ENCODE assay signal across 31 cellular contexts in the genomic region with DNA sequence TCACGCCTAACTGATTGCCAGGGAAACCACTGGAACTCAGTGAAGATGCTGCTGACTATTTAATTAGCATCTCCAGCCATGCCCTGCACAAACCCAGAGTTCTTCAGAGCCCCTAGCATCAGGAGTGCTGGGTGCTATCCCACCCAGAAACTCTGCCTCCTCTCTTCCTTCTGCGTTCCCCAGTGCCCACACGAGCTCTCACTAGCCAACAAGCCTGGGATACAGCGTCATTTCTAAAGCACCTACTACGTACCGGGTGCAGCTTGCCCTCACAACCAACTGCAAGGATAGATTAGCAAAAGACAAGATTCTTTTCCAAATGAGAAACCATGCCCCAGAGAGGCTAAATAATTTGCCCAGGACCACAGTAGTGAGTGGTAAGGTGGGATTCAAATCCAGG.
DNase-seq lines count a peak whose midpoint lies in the region; ATAC-seq, FAIRE-seq and TF ChIP-seq lines count a peak whose summit lies in the region.
"Had no signal": no experiment of that assay in that cellular context is flagged by ENCODE, and none has a peak within 500 bp of the region (broad histone marks: within the 10 kb centered on the region; RNA-seq: fewer than 3 reads in every experiment).

No MANE protein-coding gene starts in this region.

- no peak overlapping the region for H2BK12ac ChIP-seq in H1 (ENCODE audit: low read depth, low read length)

- WGBS in H1 (ENCODE audit: extremely low coverage in 1 of 2, insufficient coverage in 1 of 2, insufficient read length in 1 of 2, insufficient replicate concordance in 2 of 2, low coverage in 1 of 2, low lambda C conversion rate in 2 of 2, missing lambda C conversion rate in 1 of 2), 2 experiments: 89% methylated on average over 6 of the region's 6 CpGs; no CpG with 5 or more reads in 1 of the 2 experiments

- H2BK120ac ChIP-seq in H1 (replicated peaks; ENCODE audit: low read depth, low read length): no peak overlapping the region

- TF ChIP-seq CTCF in OCI-LY3 (IDR thresholded peaks at IDR 0.05; ENCODE audit: low read depth, low read length) (no peak), H1 (IDR thresholded peaks at IDR 0.05; ENCODE audit: control extremely low read depth in 1 of 3, insufficient read depth in 1 of 3, low read depth in 1 of 3, low read length in 3 of 3) (no peak), RWPE1 (conservative IDR thresholded peaks at IDR 0.05; ENCODE audit: low read depth) (no peak)

- H3K23me2 ChIP-seq in H1 (ENCODE audit: low read depth, low read length): peaks cover 5% of the 10 kb centered on the region

- no peak overlapping the region for H2BK5ac ChIP-seq in H1 (ENCODE audit: low read depth, low read length)

- H3K9ac ChIP-seq in OCI-LY3 (ENCODE audit: low read length): no peak overlapping the region
- H3K9ac ChIP-seq in H1 (replicated peaks in 1 of 4; ENCODE audit: extremely low read depth in 1 of 4, low read depth in 3 of 4, low read length in 3 of 4): no peak overlapping the region

- H3K4me1 Mint-ChIP-seq in activated naive CD8-positive, alpha-beta T cell (ENCODE audit: low read depth): peaks cover 44% of the 10 kb centered on the region
- H3K4me1 Mint-ChIP-seq in activated naive CD8-positive, alpha-beta T cell treated with anti-CD3 and anti-CD28 coated beads, Interleukin-2, amount 50 U/mL, for 24 hours: peaks cover 33% of the 10 kb centered on the region
- peaks cover 49% of the 10 kb centered on the region for H3K4me1 Mint-ChIP-seq in stimulated activated effector memory CD8-positive, alpha-beta T cell treated with anti-CD3 and anti-CD28 coated beads, Interleukin-12 subunit alpha, Interleukin-12 subunit beta, amount 100 ng/mL, for 72 hours

- peak overlapping the region; percentile 65; the same call in 1 of the 2 replicates for H2BK15ac ChIP-seq in H1 (ENCODE audit: low read length)

- H3K9me3 ChIP-seq in OCI-LY3 (ENCODE audit: insufficient read depth, low read length) (no peaks in the 10 kb centered on the region), H1 (ENCODE audit: insufficient read depth in 2 of 2, low read depth in 1 of 2, low read length in 1 of 2) (no peaks in the 10 kb centered on the region)
- H3K9me3 ChIP-seq: right lobe of liver, SJSA1, testis had no signal

- no peak overlapping the region for H3K14ac ChIP-seq in H1 (ENCODE audit: insufficient read length)

- no peak overlapping the region for H4K8ac ChIP-seq in H1 (ENCODE audit: extremely low read depth, insufficient read depth, low read length)

- no peaks in the 10 kb centered on the region for H3K36me3 ChIP-seq in OCI-LY3 (replicated peaks; ENCODE audit: low read depth, low read length)
- no peaks in the 10 kb centered on the region for H3K36me3 ChIP-seq in H1 (ENCODE audit: control insufficient read depth in 2 of 4, insufficient read depth in 4 of 4, low read length in 3 of 4)
- H3K36me3 ChIP-seq: right lobe of liver, SJSA1 had no signal

- TF ChIP-seq RAD21 in H1 (IDR thresholded peaks at IDR 0.05 in 1 of 2, conservative IDR thresholded peaks at IDR 0.05 in 1 of 2; ENCODE audit: low read depth in 2 of 2, low read length in 2 of 2): no peak

- H2AK5ac ChIP-seq in H1 (ENCODE audit: low read depth, low read length): 0 out of 2 replicates have a peak overlapping the region, but pooled peaks have one; percentile 39

- no peak overlapping the region for H4K5ac ChIP-seq in H1 (ENCODE audit: insufficient read length, low read depth, low read length)

- H4K20me1 ChIP-seq in OCI-LY3 (ENCODE audit: insufficient read depth, low read length) (no peaks in the 10 kb centered on the region), H1 (replicated peaks in 1 of 2; ENCODE audit: control insufficient read depth in 1 of 2, insufficient read depth in 2 of 2, low read length in 2 of 2) (no peaks in the 10 kb centered on the region)

- H3K9me3 Mint-ChIP-seq in activated naive CD8-positive, alpha-beta T cell (ENCODE audit: low read depth): no peaks in the 10 kb centered on the region
- H3K9me3 Mint-ChIP-seq in activated naive CD8-positive, alpha-beta T cell treated with anti-CD3 and anti-CD28 coated beads, Interleukin-2, amount 50 U/mL, for 24 hours: no peaks in the 10 kb centered on the region
- H3K9me3 Mint-ChIP-seq in stimulated activated effector memory CD8-positive, alpha-beta T cell treated with anti-CD3 and anti-CD28 coated beads, Interleukin-12 subunit alpha, Interleukin-12 subunit beta, amount 100 ng/mL, for 72 hours: no peaks in the 10 kb centered on the region
- H3K9me3 Mint-ChIP-seq: GM23338 had no signal

- POLR2A ChIA-PET in H1 (lab: Charles Lee; ENCODE audit: partially characterized antibody): no interaction called here
- POLR2A ChIA-PET in RWPE1 (lab: Yijun Ruan, JAX; ENCODE audit: low non-redundant PET): no interaction called here

- H3K4me1 ChIP-seq in OCI-LY3 (ENCODE audit: low read length): peaks cover 20% of the 10 kb centered on the region
- peaks cover 10 to 24% (median 14%) of the 10 kb centered on the region in 4 experiments for H3K4me1 ChIP-seq in H1 (replicated peaks in 1 of 4; ENCODE audit: control insufficient read depth in 3 of 4, insufficient read depth in 4 of 4, low read length in 3 of 4)
- H3K4me1 ChIP-seq: right lobe of liver had no signal

- no peak overlapping the region for H3K27ac ChIP-seq in OCI-LY3 (ENCODE audit: low read length)
- no peak overlapping the region for H3K27ac ChIP-seq in H1 (ENCODE audit: low read depth, low read length)
- H3K27ac ChIP-seq in RWPE1: no peak overlapping the region
- H3K27ac ChIP-seq: C4-2B, right lobe of liver, SJSA1, testis had no signal

- H3K79me2 ChIP-seq in OCI-LY3 (ENCODE audit: low read length): no peaks in the 10 kb centered on the region
- no peaks in the 10 kb centered on the region for H3K79me2 ChIP-seq in H1 (ENCODE audit: control insufficient read depth in 1 of 2, insufficient read depth in 2 of 2, low read length in 2 of 2)

- no peak for TF ChIP-seq POLR2A in H1 (IDR thresholded peaks at IDR 0.05; ENCODE audit: control extremely low read depth in 1 of 2, low read depth in 2 of 2, low read length in 2 of 2)

- CTCF ChIA-PET in H1 (lab: Charles Lee; ENCODE audit: partially characterized antibody): interaction anchor here (0.8 to 6.0 kb wide), 4 partner anchors 16 to 244 kb away, joined by 3 to 130 read pairs (median 4); no protein-coding TSS in a partner anchor
- CTCF ChIA-PET in RWPE1 (lab: Yijun Ruan, JAX): no interaction called here

- 0 out of 2 replicates have a peak, but pooled peaks cover 6% of the 10 kb centered on the region for H3K27me3 ChIP-seq in OCI-LY3 (ENCODE audit: low read depth, low read length)
- H3K27me3 ChIP-seq in H1 (replicated peaks in 1 of 4; ENCODE audit: control insufficient read depth in 3 of 4, extremely low read depth in 1 of 4, insufficient read depth in 3 of 4, low read length in 3 of 4): peaks cover 1 to 21% (median 13%) of the 10 kb centered on the region in 4 experiments
- H3K27me3 ChIP-seq: right lobe of liver, SJSA1, testis had no signal

- DNase-seq in activated naive CD8-positive, alpha-beta T cell treated with anti-CD3 and anti-CD28 coated beads, Interleukin-2, amount 50 U/mL, for 24 hours: no peak
- no peak for DNase-seq in H1 (ENCODE audit: low read depth in 1 of 2, low spot score in 2 of 2)
- DNase-seq in stimulated activated effector memory CD8-positive, alpha-beta T cell treated with anti-CD3 and anti-CD28 coated beads, Interleukin-12 subunit alpha, Interleukin-12 subunit beta, amount 100 ng/mL, for 72 hours (ENCODE audit: low spot score in 2 of 2): no peak
- no peak for DNase-seq in DMS153 treated with DMSO at 0.1 percent for 48 hours (lab: John Stamatoyannopoulos, UW; ENCODE audit: unreplicated experiment)
- no peak for DNase-seq in RWPE1 (ENCODE audit: low spot score)
- DNase-seq: activated CD4-positive, alpha-beta T cell treated with anti-CD3 and anti-CD28 coated beads for 48 hours; activated CD8-positive, alpha-beta memory T cell treated with anti-CD3 and anti-CD28 coated beads, Interleukin-2, amount 50 U/mL, for 4 hours; amygdala; effector CD4-positive, alpha-beta T cell; EL; islet precursor cell; Karpas-422; midbrain; NCI-H1436; NCI-H2081 treated with DMSO at 0.1 percent for 48 hours; NCI-H226; NCI-H748 treated with DMSO at 0.1 percent for 48 hours; right lobe of liver; stimulated activated CD4-positive, alpha-beta T cell treated with anti-CD3 and anti-CD28 coated beads, Interleukin-12 subunit alpha, Interleukin-12 subunit beta, amount 100 ng/mL, for 4 hours; stimulated activated CD4-positive, alpha-beta T cell treated with anti-CD3 and anti-CD28 coated beads, Interleukin-4, amount 100 ng/mL, for 1 hour; stimulated activated naive B cell treated with anti-CD40 and anti-IgM and Interleukin-4, amounts not matched to agents 10 μg/mL and 1 μg/mL and 100 μg/mL, for 72 hours; testis had no signal

- FAIRE-seq in H1 (lab: Jason Lieb, UNC): no peak
- FAIRE-seq: colon, D721Med, GM12878 had no signal

- no peak overlapping the region for H4K91ac ChIP-seq in H1 (replicated peaks; ENCODE audit: insufficient read length, low read length)

- H2BK20ac ChIP-seq in H1 (ENCODE audit: low read length): no peak overlapping the region

- no peaks in the 10 kb centered on the region for H3K79me1 ChIP-seq in H1 (ENCODE audit: low read depth, low read length)

- no peak for ATAC-seq in activated naive CD8-positive, alpha-beta T cell treated with anti-CD3 and anti-CD28 coated beads, Interleukin-2, amount 50 U/mL, for 24 hours
- ATAC-seq in stimulated activated effector memory CD8-positive, alpha-beta T cell treated with anti-CD3 and anti-CD28 coated beads, Interleukin-12 subunit alpha, Interleukin-12 subunit beta, amount 100 ng/mL, for 72 hours: no peak
- no peak for ATAC-seq in GM21528 (IDR thresholded peaks at IDR 0.05; ENCODE audit: low FRiP score, unreplicated experiment)
- ATAC-seq: GM23338, right lobe of liver had no signal

- no peak overlapping the region for H3K23ac ChIP-seq in H1 (ENCODE audit: insufficient read length)

- no peak overlapping the region for H2AFZ ChIP-seq in OCI-LY3 (ENCODE audit: low read depth, low read length)
- no peak overlapping the region for H2AFZ ChIP-seq in H1 (ENCODE audit: low read length)
- H2AFZ ChIP-seq: GM23338 had no signal

- no peaks in the 10 kb centered on the region for H3K36me3 Mint-ChIP-seq in activated naive CD8-positive, alpha-beta T cell
- H3K36me3 Mint-ChIP-seq in activated naive CD8-positive, alpha-beta T cell treated with anti-CD3 and anti-CD28 coated beads, Interleukin-2, amount 50 U/mL, for 24 hours (ENCODE audit: low read depth): no peaks in the 10 kb centered on the region
- H3K36me3 Mint-ChIP-seq in stimulated activated effector memory CD8-positive, alpha-beta T cell treated with anti-CD3 and anti-CD28 coated beads, Interleukin-12 subunit alpha, Interleukin-12 subunit beta, amount 100 ng/mL, for 72 hours: no peaks in the 10 kb centered on the region
- H3K36me3 Mint-ChIP-seq: stimulated activated naive B cell treated with anti-CD40 and anti-IgM and Interleukin-4, amounts not matched to agents 10 μg/mL and 1 μg/mL and 100 μg/mL, for 72 hours had no signal

- H3K27ac Mint-ChIP-seq in activated naive CD8-positive, alpha-beta T cell: peak overlapping the region; percentile 61
- no peak overlapping the region for H3K27ac Mint-ChIP-seq in activated naive CD8-positive, alpha-beta T cell treated with anti-CD3 and anti-CD28 coated beads, Interleukin-2, amount 50 U/mL, for 24 hours
- peak overlapping the region; percentile 79 for H3K27ac Mint-ChIP-seq in stimulated activated effector memory CD8-positive, alpha-beta T cell treated with anti-CD3 and anti-CD28 coated beads, Interleukin-12 subunit alpha, Interleukin-12 subunit beta, amount 100 ng/mL, for 72 hours
- H3K27ac Mint-ChIP-seq: GM23338 had no signal

- no peak overlapping the region for H3K56ac ChIP-seq in H1 (replicated peaks; ENCODE audit: insufficient read length, low read depth, low read length)

- H3K4me3 Mint-ChIP-seq in activated naive CD8-positive, alpha-beta T cell: peak overlapping the region; percentile 51
- no peak overlapping the region for H3K4me3 Mint-ChIP-seq in activated naive CD8-positive, alpha-beta T cell treated with anti-CD3 and anti-CD28 coated beads, Interleukin-2, amount 50 U/mL, for 24 hours
- H3K4me3 Mint-ChIP-seq in stimulated activated effector memory CD8-positive, alpha-beta T cell treated with anti-CD3 and anti-CD28 coated beads, Interleukin-12 subunit alpha, Interleukin-12 subunit beta, amount 100 ng/mL, for 72 hours: peak overlapping the region; percentile 1
- H3K4me3 Mint-ChIP-seq: GM23338 had no signal

- peaks cover 4% of the 10 kb centered on the region for H3K27me3 Mint-ChIP-seq in activated naive CD8-positive, alpha-beta T cell
- peaks cover 20% of the 10 kb centered on the region for H3K27me3 Mint-ChIP-seq in activated naive CD8-positive, alpha-beta T cell treated with anti-CD3 and anti-CD28 coated beads, Interleukin-2, amount 50 U/mL, for 24 hours

- H3K4me2 ChIP-seq in OCI-LY3 (ENCODE audit: low read length) (peak overlapping the region; percentile 59; the same call in 1 of the 2 replicates), H1 (ENCODE audit: insufficient read depth in 1 of 2, low read depth in 2 of 2, low read length in 2 of 2) (no peak overlapping the region)
- H3K4me2 ChIP-seq: GM23338 had no signal

- no peak overlapping the region for H3K18ac ChIP-seq in H1 (ENCODE audit: extremely low read depth, low read length)

- H3K4me3 ChIP-seq in OCI-LY3 (ENCODE audit: low read length): no peak overlapping the region
- no peak overlapping the region for H3K4me3 ChIP-seq in H1 (ENCODE audit: extremely low read depth in 1 of 4, insufficient read depth in 2 of 4, low read depth in 3 of 4, low read length in 4 of 4)
- H3K4me3 ChIP-seq: GM12878, GM23338, right lobe of liver, SJSA1, testis had no signal

- no peak overlapping the region for H3K4ac ChIP-seq in H1 (replicated peaks; ENCODE audit: insufficient read length, low read depth, low read length)

- no peak for TF ChIP-seq EP300 in H1 (IDR thresholded peaks at IDR 0.05; ENCODE audit: borderline replicate concordance in 1 of 2, low read depth in 2 of 2, low read length in 2 of 2)
